In the genomic region with DNA sequence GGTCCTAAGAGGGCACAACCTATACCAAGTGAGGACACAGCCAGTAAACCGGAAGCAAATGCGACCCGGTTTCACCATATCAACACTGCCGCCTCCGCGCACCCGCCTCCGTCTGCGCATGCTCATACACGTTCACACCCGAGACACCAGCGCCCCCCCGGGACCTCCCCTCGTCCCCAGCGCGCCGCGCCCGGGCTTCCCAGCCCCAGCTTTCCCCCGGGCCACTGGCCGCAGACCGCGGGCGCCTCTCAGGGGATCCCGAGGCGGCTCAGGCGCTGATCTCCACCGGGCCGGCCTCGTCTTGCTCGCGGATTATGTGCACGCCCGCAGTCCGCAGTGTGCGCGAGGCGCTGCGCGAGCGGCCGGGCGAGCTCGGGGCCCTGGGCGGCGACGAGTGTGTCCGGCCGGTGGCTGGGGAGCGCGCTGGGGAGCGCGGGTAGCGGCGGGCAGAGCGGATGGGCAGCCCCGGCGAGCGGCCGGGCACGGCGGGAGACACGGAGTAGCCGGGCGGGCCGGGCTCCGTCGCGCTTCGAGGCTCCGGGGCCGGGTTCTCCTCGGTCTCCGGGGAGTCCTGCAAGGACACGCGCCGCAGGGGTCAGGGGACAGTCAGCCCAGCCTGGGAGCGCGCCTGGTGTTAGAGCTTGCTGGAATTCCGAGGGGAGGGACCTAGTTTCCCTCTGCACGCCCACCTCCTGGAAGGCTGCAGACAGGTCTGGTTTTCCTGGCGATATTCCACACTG, we compare ENCODE assay signal across 8 cellular contexts. TPM values are rescaled to one million over a fixed set of nuclear protein-coding genes. Genes with fewer than 3 reads are reported as not detected.
DNase-seq lines count a peak whose midpoint lies in the region; ATAC-seq, FAIRE-seq and TF ChIP-seq lines count a peak whose summit lies in the region.

No MANE protein-coding gene starts in this region.

- H3K36me3 ChIP-seq in BE2C (no peaks in the 10 kb centered on the region), bronchial epithelial cell (ENCODE audit: control insufficient read depth, insufficient read depth, low read length) (no peaks in the 10 kb centered on the region)

- H3K27me3 ChIP-seq in BE2C (peaks cover 13% of the 10 kb centered on the region), bronchial epithelial cell (ENCODE audit: control insufficient read depth, insufficient read depth, low read length) (no peaks in the 10 kb centered on the region)

- H3K4me1 ChIP-seq in BE2C = no peaks in the 10 kb centered on the region

- no peak for TF ChIP-seq CTCF in BE2C (IDR thresholded peaks at IDR 0.05; ENCODE audit: low read depth, low read length)
- no peak for TF ChIP-seq CTCF in WI38 (IDR thresholded peaks at IDR 0.05; ENCODE audit: low read depth, low read length)
- no peak for TF ChIP-seq CTCF in bronchial epithelial cell (IDR thresholded peaks at IDR 0.05; ENCODE audit: insufficient read depth, low read length, severe bottlenecking)

- H3K9me3 ChIP-seq in BE2C = no peaks in the 10 kb centered on the region; the same call in 1 of the 2 replicates

- H3K4me3 ChIP-seq in BE2C (ENCODE audit: low read depth, low read length) = peak overlapping the region; percentile 31
- H3K4me3 ChIP-seq in WI38 (ENCODE audit: low read depth, low read length) = peak overlapping the region; percentile 40
- H3K4me3 ChIP-seq in bronchial epithelial cell (ENCODE audit: low read depth, low read length) = peak overlapping the region; percentile 22

- DNase-seq in BE2C = peak; percentile 76
- peak; percentile 29 for DNase-seq in bronchial epithelial cell (ENCODE audit: low read depth)
- peak; percentile 60 for DNase-seq in iris pigment epithelial cell (ENCODE audit: low read depth)
- DNase-seq in stimulated activated CD4-positive, alpha-beta T cell treated with anti-CD3 and anti-CD28 coated beads, Interleukin-15, amount 100 ng/mL, for 24 hours = peak; percentile 86
- DNase-seq in NCI-H2029 treated with DMSO at 0.1 percent for 48 hours (lab: John Stamatoyannopoulos, UW) = no peak
- no peak for DNase-seq in COLO829 (ENCODE audit: low spot score)

- no peak for FAIRE-seq in bronchial epithelial cell (lab: Jason Lieb, UNC)

- peak; percentile 55 for ATAC-seq in HG02870 (IDR thresholded peaks at IDR 0.05; ENCODE audit: unreplicated experiment)

RNA-seq across cellular contexts. Expression of a gene that starts 2.0 kb away (rescaled TPM):
- not detected for polyA plus RNA-seq in BE2C (2012; ENCODE audit: insufficient read depth, insufficient read length, low read depth)
- not detected in 2 replicates for total RNA-seq in bronchial epithelial cell

RNA-seq across cellular contexts. Expression of a gene that starts 14.8 kb away (rescaled TPM):
- not detected for polyA plus RNA-seq in BE2C (2012; ENCODE audit: insufficient read depth, insufficient read length, low read depth)
- total RNA-seq in bronchial epithelial cell = not detected in 2 replicates

RNA-seq across cellular contexts. Expression of a gene that starts 23.4 kb away (rescaled TPM):
- not detected for polyA plus RNA-seq in BE2C (2012; ENCODE audit: insufficient read depth, insufficient read length, low read depth)
- under 0.01 TPM in 1 of 2 replicates, not detected in the other for total RNA-seq in bronchial epithelial cell

RNA-seq across cellular contexts. Expression of a gene that starts 33.0 kb away (rescaled TPM):
- 1.1 TPM for polyA plus RNA-seq in BE2C (2012; ENCODE audit: insufficient read depth, insufficient read length, low read depth)
- total RNA-seq in bronchial epithelial cell = 1.1 and 1.8 TPM in 2 replicates

RNA-seq across cellular contexts. Expression of a gene that starts 55.8 kb away (rescaled TPM):
- polyA plus RNA-seq in BE2C (2012; ENCODE audit: insufficient read depth, insufficient read length, low read depth) = 6.2 TPM
- total RNA-seq in bronchial epithelial cell = 29.5 and 30.2 TPM in 2 replicates

Comparison
In these comparisons a context has a peak if more than half of its experiments do, and no peak if none do; other contexts are left out.
1. DNase-seq: peak in BE2C (single experiment), bronchial epithelial cell (single experiment), iris pigment epithelial cell (single experiment) and stimulated activated CD4-positive, alpha-beta T cell treated with anti-CD3 and anti-CD28 coated beads, Interleukin-15, amount 100 ng/mL, for 24 hours (single experiment); none in NCI-H2029 treated with DMSO at 0.1 percent for 48 hours (single experiment) and COLO829 (single experiment).
2. Peak in every context shown above with its lines, with median percentiles within 50 percentile points of each other: H3K4me3 ChIP-seq.